ENCODE assay signal across 19 cellular contexts in the genomic region with DNA sequence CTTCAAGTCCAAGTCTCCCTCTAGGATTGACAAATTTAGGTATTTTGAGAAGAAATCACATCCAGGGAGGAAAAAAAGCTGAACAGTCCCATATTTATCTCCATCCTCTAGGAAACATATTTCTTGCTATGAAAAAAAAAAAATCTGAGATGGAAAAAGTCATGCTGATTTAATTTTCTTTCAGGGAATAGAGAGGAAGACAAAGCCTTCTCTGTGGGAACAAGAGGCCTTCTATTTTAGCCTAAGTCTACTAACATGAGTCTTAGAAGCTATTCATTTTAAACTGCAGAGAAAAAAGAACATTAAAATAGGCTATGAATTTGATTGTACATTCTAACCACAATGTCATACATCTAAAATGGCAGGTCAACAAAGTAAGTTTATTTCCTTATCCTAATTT.
"Had no signal": no experiment of that assay in that cellular context is flagged by ENCODE, and none has a peak within 500 bp of the region (broad histone marks: within the 10 kb centered on the region; RNA-seq: fewer than 3 reads in every experiment).

No MANE protein-coding gene starts in this region.

- DNase-seq: activated CD4-positive, alpha-beta T cell treated with anti-CD3 and anti-CD28 coated beads for 1 hour; activated CD8-positive, alpha-beta memory T cell treated with anti-CD3 and anti-CD28 coated beads for 24 hours; activated CD8-positive, alpha-beta memory T cell treated with anti-CD3 and anti-CD28 coated beads, Interleukin-2, amount 50 U/mL, for 48 hours; activated naive CD4-positive, alpha-beta T cell treated with anti-CD3 and anti-CD28 coated beads, Interleukin-2, amount 10 ng/mL, durations not matched to agents 7 days and 5 days; activated T-cell treated with anti-CD3 and anti-CD28 coated beads, Interleukin-2, amount 50 U/mL, for 48 hours; amygdala; body of pancreas; kidney; lower lobe of right lung; naive thymus-derived CD8-positive, alpha-beta T cell; stimulated activated CD4-positive, alpha-beta T cell treated with anti-CD3 and anti-CD28 coated beads, Interleukin-4, amount 100 ng/mL, for 24 hours; stimulated activated naive CD4-positive, alpha-beta T cell treated with Interleukin-2 at 50 U/mL for 16 hours; T-helper 9 cell; tibial artery; uterus had no signal

- ATAC-seq: body of pancreas; left lobe of liver; lower lobe of right lung; naive thymus-derived CD8-positive, alpha-beta T cell had no signal

- H3K36me3 ChIP-seq: lower lobe of right lung, prostate gland, right atrium auricular region, tibial artery, uterus had no signal

- H3K9me3 ChIP-seq: body of pancreas, lower lobe of right lung, prostate gland, right atrium auricular region, tibial artery, uterus had no signal

- H3K27me3 ChIP-seq: body of pancreas, right atrium auricular region, tibial artery, uterus had no signal

- H3K27ac ChIP-seq: body of pancreas, epithelial cell of prostate, lower lobe of right lung, prostate gland, right atrium auricular region, tibial artery, uterus had no signal

- H3K4me3 ChIP-seq: body of pancreas, lower lobe of right lung, prostate gland, right atrium auricular region, tibial artery, uterus had no signal

- H3K4me1 ChIP-seq: lower lobe of right lung, prostate gland, right atrium auricular region, uterus had no signal
